ENCODE assay signal across 24 cellular contexts in the genomic region with DNA sequence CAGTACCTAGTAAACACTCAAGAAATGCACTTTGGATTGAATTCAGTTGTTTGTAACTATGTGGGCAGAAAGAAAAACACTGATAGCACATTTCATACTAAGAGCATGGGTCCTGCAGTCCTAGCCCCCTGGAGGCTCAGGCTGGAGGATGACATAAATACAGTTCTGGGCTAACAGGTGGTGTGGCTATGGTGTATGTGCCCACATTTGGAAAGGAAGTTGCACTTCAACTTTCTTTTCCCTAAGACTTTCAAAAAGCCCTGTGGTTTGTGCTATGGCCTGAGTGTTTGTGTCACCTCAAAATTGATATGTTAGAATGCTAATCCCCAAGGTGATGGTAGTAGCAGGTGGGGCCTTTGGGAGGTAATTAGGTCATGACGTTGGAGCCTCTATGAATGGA.
DNase-seq lines count a peak whose midpoint lies in the region; ATAC-seq and TF ChIP-seq lines count a peak whose summit lies in the region.
"Had no signal": no experiment of that assay in that cellular context is flagged by ENCODE, and none has a peak within 500 bp of the region (broad histone marks: within the 10 kb centered on the region; RNA-seq: fewer than 3 reads in every experiment).

No MANE protein-coding gene starts in this region.

- peaks cover 0 to 4% of the 10 kb centered on the region in 2 donors for H3K4me1 ChIP-seq in esophagus (ENCODE audit: control insufficient read depth in 2 of 2, insufficient read depth in 2 of 2, low read length in 1 of 2)

- no peaks in the 10 kb centered on the region for H3K36me3 ChIP-seq in esophagus (ENCODE audit: control insufficient read depth in 2 of 2, insufficient read depth in 2 of 2, low read length in 1 of 2)
- H3K36me3 ChIP-seq: left lung, spleen, tibial nerve had no signal

- ATAC-seq in GM21423 (IDR thresholded peaks at IDR 0.05; ENCODE audit: unreplicated experiment) (peak; percentile 71), GM18520 (IDR thresholded peaks at IDR 0.05; ENCODE audit: unreplicated experiment) (no peak), GM18858 (IDR thresholded peaks at IDR 0.05; ENCODE audit: unreplicated experiment) (no peak)
- ATAC-seq: CD8-positive, alpha-beta T cell; HCT116; natural killer cell; stimulated activated naive CD8-positive, alpha-beta T cell treated with anti-CD3 and anti-CD28 coated beads, Interleukin-15, Interleukin-2, amounts not matched to agents 100 U/mL and 50 U/mL, for 24 hours had no signal

- DNase-seq in GM12864 (ENCODE audit: low read depth) = peak; percentile 7
- peak; percentile 50 for DNase-seq in NAMALWA (ENCODE audit: low spot score)
- no peak for DNase-seq in activated CD4-positive, alpha-beta T cell treated with anti-CD3 and anti-CD28 coated beads for 4 hours
- DNase-seq in NCI-H2171 treated with DMSO at 0.1 percent for 48 hours (lab: John Stamatoyannopoulos, UW) = no peak
- DNase-seq: activated naive CD4-positive, alpha-beta T cell treated with anti-CD3 and anti-CD28 coated beads, Interleukin-2, amount 10 ng/mL, durations not matched to agents 7 days and 5 days; anterior cingulate cortex; CD8-positive, alpha-beta T cell; dermis blood vessel endothelial cell; Karpas-422; left lung; natural killer cell; NCI-H1436 treated with DMSO at 0.1 percent for 48 hours; NCI-H345; NCI-H774; SHP77 treated with DMSO at 0.1 percent for 48 hours; spleen; stimulated activated CD4-positive, alpha-beta T cell treated with anti-CD3 and anti-CD28 coated beads, Interleukin-4, amount 100 ng/mL, for 24 hours; stimulated activated naive CD8-positive, alpha-beta T cell treated with anti-CD3 and anti-CD28 coated beads, Interleukin-15, Interleukin-2, amounts not matched to agents 100 U/mL and 50 U/mL, for 24 hours had no signal

- peak overlapping the region; percentile 39 to 79 for H3K27ac ChIP-seq in esophagus (ENCODE audit: low read depth in 2 of 2, low read length in 1 of 2)
- H3K27ac ChIP-seq: left lung, spleen, tibial nerve had no signal

- no peaks in the 10 kb centered on the region for H3K9me3 ChIP-seq in esophagus (ENCODE audit: control insufficient read depth in 2 of 2, insufficient read depth in 1 of 2, low read depth in 1 of 2, low read length in 1 of 2)
- H3K9me3 ChIP-seq: left lung, spleen, tibial nerve had no signal

- H3K4me3 ChIP-seq in GM12864 (ENCODE audit: low read depth, low read length) (no peak overlapping the region), esophagus (ENCODE audit: low read depth in 1 of 2, low read length in 2 of 2) (no peak overlapping the region)
- H3K4me3 ChIP-seq: left lung, spleen, tibial nerve had no signal

- H3K27me3 ChIP-seq in esophagus (ENCODE audit: control insufficient read depth in 1 of 2, insufficient read depth in 2 of 2, low read length in 2 of 2) = no peaks in the 10 kb centered on the region
- H3K27me3 ChIP-seq: tibial nerve had no signal

- TF ChIP-seq CTCF in GM12864 (IDR thresholded peaks at IDR 0.05; ENCODE audit: low read depth, low read length, missing control alignments) = no peak

- WGBS in esophagus, 2 donors = 43 to 70% methylated on average over 1 of the region's 1 CpG

Comparison
In these comparisons a context has a peak if more than half of its experiments do, and no peak if none do; other contexts are left out.
1. DNase-seq: peak in GM12864 (single experiment) and NAMALWA (single experiment); none in activated CD4-positive, alpha-beta T cell treated with anti-CD3 and anti-CD28 coated beads for 4 hours (0 of 2) and NCI-H2171 treated with DMSO at 0.1 percent for 48 hours (single experiment).